ENCODE assay signal across 8 cellular contexts in the genomic region with DNA sequence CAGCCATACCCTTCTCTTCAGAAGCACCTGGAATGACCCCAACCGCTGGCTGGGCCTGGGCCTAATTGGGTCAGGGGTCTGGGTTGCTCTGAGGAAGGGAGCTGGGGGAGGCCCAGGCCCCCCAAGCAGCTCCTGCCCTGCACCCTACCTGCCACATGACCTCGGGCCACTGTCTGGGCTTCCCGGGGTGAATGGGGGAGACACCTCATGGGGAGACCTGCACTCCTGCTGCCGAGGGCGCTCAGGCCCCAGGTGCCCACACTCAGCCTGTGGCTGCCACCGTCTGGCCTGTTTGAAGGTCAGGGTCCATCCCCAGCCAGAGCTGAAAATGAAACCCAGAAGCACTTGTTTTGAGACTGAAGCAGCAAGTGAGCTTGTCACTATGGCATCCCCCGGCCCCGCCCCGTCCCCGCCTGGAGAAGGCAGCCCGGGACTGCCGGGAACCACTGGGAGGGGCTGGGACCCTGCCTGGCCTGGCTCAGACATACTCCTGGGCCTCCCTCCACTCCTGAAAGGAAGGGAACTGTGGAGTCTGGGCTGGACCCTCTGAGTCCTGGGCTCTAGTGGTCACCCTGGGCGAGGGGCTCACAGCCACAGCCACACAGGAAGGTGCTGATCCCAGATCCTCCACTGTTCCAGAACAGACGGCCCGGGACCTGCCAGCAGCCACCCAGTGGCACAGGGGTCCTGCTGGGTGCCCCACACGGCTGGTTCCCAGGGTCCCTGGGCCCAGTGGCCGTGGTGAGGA. TPM values are rescaled to one million over a fixed set of nuclear protein-coding genes. Genes with fewer than 3 reads are reported as not detected.
DNase-seq lines count a peak whose midpoint lies in the region; ATAC-seq, FAIRE-seq and TF ChIP-seq lines count a peak whose summit lies in the region.

No MANE protein-coding gene starts in this region.

- no peaks in the 10 kb centered on the region for H3K9me3 Mint-ChIP-seq in stimulated activated naive B cell treated with anti-CD40 and anti-IgM and Interleukin-4, amounts not matched to agents 10 μg/mL and 1 μg/mL and 100 μg/mL, for 72 hours

- H3K27ac Mint-ChIP-seq in stimulated activated naive B cell treated with anti-CD40 and anti-IgM and Interleukin-4, amounts not matched to agents 10 μg/mL and 1 μg/mL and 100 μg/mL, for 72 hours = no peak overlapping the region

- H3K4me3 ChIP-seq in MG63 (no peak overlapping the region), endothelial cell of umbilical vein (replicated peaks in 1 of 3; ENCODE audit: insufficient read depth in 1 of 3, low read depth in 1 of 3, low read length in 3 of 3) (no peak overlapping the region), mucosa of descending colon (no peak overlapping the region)

- H3K79me2 ChIP-seq in endothelial cell of umbilical vein (ENCODE audit: control insufficient read depth, insufficient read depth, low read length) = no peaks in the 10 kb centered on the region

- TF ChIP-seq POLR2A in endothelial cell of umbilical vein (IDR thresholded peaks at IDR 0.05; ENCODE audit: low read depth, low read length) = no peak

- CTCF ChIA-PET in endothelial cell of umbilical vein (lab: Charles Lee) = interaction anchor here (1.4 kb wide), 1 partner anchor 34 kb away, joined by 4 read pairs; no protein-coding TSS in a partner anchor

- FAIRE-seq in endothelial cell of umbilical vein (lab: Jason Lieb, UNC) = no peak

- peaks cover 2 to 13% of the 10 kb centered on the region in 2 donors for H3K4me1 Mint-ChIP-seq in stimulated activated naive B cell treated with anti-CD40 and anti-IgM and Interleukin-4, amounts not matched to agents 10 μg/mL and 1 μg/mL and 100 μg/mL, for 72 hours

- TF ChIP-seq CTCF in endothelial cell of umbilical vein (IDR thresholded peaks at IDR 0.05; ENCODE audit: extremely low read depth in 1 of 2, insufficient read depth in 1 of 2, low read depth in 1 of 2, low read length in 2 of 2) = no peak
- no peak for TF ChIP-seq CTCF in mucosa of descending colon (IDR thresholded peaks at IDR 0.05)

- no peaks in the 10 kb centered on the region for H3K9me1 ChIP-seq in endothelial cell of umbilical vein (replicated peaks; ENCODE audit: control insufficient read depth, extremely low read depth, insufficient read depth, low read length)

- H3K4me3 Mint-ChIP-seq in stimulated activated naive B cell treated with anti-CD40 and anti-IgM and Interleukin-4, amounts not matched to agents 10 μg/mL and 1 μg/mL and 100 μg/mL, for 72 hours = no peak overlapping the region

- H3K9ac ChIP-seq in endothelial cell of umbilical vein (replicated peaks; ENCODE audit: extremely low read depth, insufficient read depth, low read length) = no peak overlapping the region

- H3K4me2 ChIP-seq in endothelial cell of umbilical vein (ENCODE audit: insufficient read depth, low read length) = no peak overlapping the region

- intact Hi-C loops in endothelial cell of umbilical vein (cut with micrococcal nuclease) (no loop called here), mucosa of descending colon (cut with DNase I, micrococcal nuclease) (no loop called here)

- H3K9me3 ChIP-seq in MG63 = no peaks in the 10 kb centered on the region
- no peaks in the 10 kb centered on the region for H3K9me3 ChIP-seq in endothelial cell of umbilical vein (replicated peaks; ENCODE audit: control insufficient read depth, insufficient read depth, low read length)
- no peaks in the 10 kb centered on the region for H3K9me3 ChIP-seq in mucosa of descending colon

- no TSS peak for BruUV-seq in endothelial cell of umbilical vein (replicated peaks; lab: Mats Ljungman, UMichigan)

- no peaks in the 10 kb centered on the region for H3K27me3 ChIP-seq in MG63
- H3K27me3 ChIP-seq in endothelial cell of umbilical vein (ENCODE audit: control insufficient read depth in 2 of 2, insufficient read depth in 2 of 2, low read length in 2 of 2) = no peaks in the 10 kb centered on the region

- H3K4me1 ChIP-seq in endothelial cell of umbilical vein (ENCODE audit: control insufficient read depth, extremely low read depth, insufficient read depth, low read length) (no peaks in the 10 kb centered on the region), mucosa of descending colon (ENCODE audit: low read depth) (peaks cover 40% of the 10 kb centered on the region)

- peaks cover 4 to 7% of the 10 kb centered on the region in 2 donors for H3K36me3 Mint-ChIP-seq in stimulated activated naive B cell treated with anti-CD40 and anti-IgM and Interleukin-4, amounts not matched to agents 10 μg/mL and 1 μg/mL and 100 μg/mL, for 72 hours

- peak; percentile 74 for DNase-seq in AG08395 (ENCODE audit: low spot score)
- peak; percentile 48 for DNase-seq in MG63
- DNase-seq in endothelial cell of umbilical vein (ENCODE audit: low read depth, low spot score) = peak; percentile 20
- DNase-seq in mucosa of descending colon = peak; percentile 89 to 91 (median 89)
- DNase-seq in HPDE6-E6E7 (ENCODE audit: extremely low spot score) = no peak
- no peak for DNase-seq in stimulated activated naive B cell treated with anti-CD40 and anti-IgM and Interleukin-4, amounts not matched to agents 10 μg/mL and 1 μg/mL and 100 μg/mL, for 72 hours

- dilution Hi-C loops in endothelial cell of umbilical vein (cut with MboI; ENCODE audit: extremely low pct_ligation_motif_present, low sequenced_read_pairs) = no loop called here

- no peak overlapping the region for H3K27ac ChIP-seq in endothelial cell of umbilical vein (ENCODE audit: insufficient read depth, low read depth, low read length)

- no peak overlapping the region for H2AFZ ChIP-seq in endothelial cell of umbilical vein (ENCODE audit: low read depth, low read length)

- H3K27me3 Mint-ChIP-seq in stimulated activated naive B cell treated with anti-CD40 and anti-IgM and Interleukin-4, amounts not matched to agents 10 μg/mL and 1 μg/mL and 100 μg/mL, for 72 hours = no peaks in the 10 kb centered on the region

- H3K36me3 ChIP-seq in MG63 (0 out of 2 replicates have a peak, but pooled peaks cover 2% of the 10 kb centered on the region), endothelial cell of umbilical vein (ENCODE audit: control insufficient read depth in 2 of 2, extremely low read depth in 1 of 2, insufficient read depth in 2 of 2, low read length in 2 of 2) (peaks cover 6 to 15% of the 10 kb centered on the region in 2 experiments), mucosa of descending colon (ENCODE audit: low read depth) (no peaks in the 10 kb centered on the region)

- POLR2A ChIA-PET in endothelial cell of umbilical vein (lab: Charles Lee) = no interaction called here

- H4K20me1 ChIP-seq in endothelial cell of umbilical vein (replicated peaks; ENCODE audit: control insufficient read depth, extremely low read depth, insufficient read depth, low read length) = no peaks in the 10 kb centered on the region

- ATAC-seq in mucosa of descending colon (peak; percentile 80), GM21723 (IDR thresholded peaks at IDR 0.05; ENCODE audit: unreplicated experiment) (no peak), GM18873 (IDR thresholded peaks at IDR 0.05; ENCODE audit: low FRiP score, unreplicated experiment) (no peak)
- no peak for ATAC-seq in stimulated activated naive B cell treated with anti-CD40 and anti-IgM and Interleukin-4, amounts not matched to agents 10 μg/mL and 1 μg/mL and 100 μg/mL, for 72 hours (replicated peaks)

TF ChIP-seq in endothelial cell of umbilical vein, 7 proteins besides CTCF, POLR2A, EP300 and RAD21:
- TF ChIP-seq POLR2AphosphoS5 (IDR thresholded peaks at IDR 0.05; ENCODE audit: insufficient read depth, low read depth, low read length) (peak; percentile 25), MYC (IDR thresholded peaks at IDR 0.05; ENCODE audit: low read depth, low read length) (no peak)

RNA-seq across cellular contexts. Expression of gene MICALL2, which starts 7.4 kb away (rescaled TPM):
- total RNA-seq in MG63 (2014; rRNA removed; shearing (Covaris generic); ENCODE audit: low replicate concordance) = 7.9 and 13.5 TPM in 2 replicates
- total RNA-seq in endothelial cell of umbilical vein = 46.3 and 58.7 TPM in 2 replicates
- polyA plus RNA-seq in endothelial cell of umbilical vein = 29.8 and 37.3 TPM in 2 replicates
- 7.5 and 14.2 TPM in 2 replicates for polyA plus RNA-seq in endothelial cell of umbilical vein (2011; cell fraction: cytosol; rRNA removed)
- 205 and 206 TPM in 2 replicates for polyA plus RNA-seq in endothelial cell of umbilical vein (2011; cell fraction: nucleus; rRNA removed)
- 15.0 and 21.0 TPM in 2 replicates for polyA plus RNA-seq in endothelial cell of umbilical vein (2012)
- 34.6 and 58.7 TPM in 2 replicates for polyA minus RNA-seq in endothelial cell of umbilical vein
- 7.1 TPM for polyA minus RNA-seq in endothelial cell of umbilical vein (2011; cell fraction: cytosol; rRNA and poly(A)+ RNA removed)
- polyA minus RNA-seq in endothelial cell of umbilical vein (2011; cell fraction: nucleus; rRNA and poly(A)+ RNA removed) = 39.3 and 58.9 TPM in 2 replicates
- total RNA-seq in mucosa of descending colon = 10 to 100 TPM; 59.9 to 96.2 (median 94.5) TPM

RNA-seq across cellular contexts. Expression of gene INTS1, which starts 37.5 kb away (rescaled TPM):
- total RNA-seq in MG63 (2014; rRNA removed; shearing (Covaris generic); ENCODE audit: low replicate concordance) = 34.2 and 48.6 TPM in 2 replicates
- total RNA-seq in endothelial cell of umbilical vein (114 and 116 TPM in 2 replicates), mucosa of descending colon (10 to 100 TPM; 79.6 to 94.3 (median 88.0) TPM)
- 57.8 and 86.5 TPM in 2 replicates for polyA plus RNA-seq in endothelial cell of umbilical vein
- 25.1 and 38.8 TPM in 2 replicates for polyA plus RNA-seq in endothelial cell of umbilical vein (2011; cell fraction: cytosol; rRNA removed)
- 99.5 and 107 TPM in 2 replicates for polyA plus RNA-seq in endothelial cell of umbilical vein (2011; cell fraction: nucleus; rRNA removed)
- 48.4 and 56.9 TPM in 2 replicates for polyA plus RNA-seq in endothelial cell of umbilical vein (2012)
- 39.2 and 47.6 TPM in 2 replicates for polyA minus RNA-seq in endothelial cell of umbilical vein
- 50.1 TPM for polyA minus RNA-seq in endothelial cell of umbilical vein (2011; cell fraction: cytosol; rRNA and poly(A)+ RNA removed)
- polyA minus RNA-seq in endothelial cell of umbilical vein (2011; cell fraction: nucleus; rRNA and poly(A)+ RNA removed) = 38.4 and 74.9 TPM in 2 replicates

Comparison
In these comparisons a context has a peak if more than half of its experiments do, and no peak if none do; other contexts are left out.
1. DNase-seq: peak in AG08395 (single experiment), MG63 (single experiment), endothelial cell of umbilical vein (single experiment) and mucosa of descending colon (3 of 3); none in HPDE6-E6E7 (single experiment) and stimulated activated naive B cell treated with anti-CD40 and anti-IgM and Interleukin-4, amounts not matched to agents 10 μg/mL and 1 μg/mL and 100 μg/mL, for 72 hours (single experiment).